Comparison of ENCODE assay signal across 2 cellular contexts in genomic region chr2:107932986-107933385, GRCh38.
A peak's percentile ranks its signal among the peaks of the same experiment; 100 is the strongest.
TF ChIP-seq lines count a peak whose summit lies in the region.

No MANE protein-coding gene starts in this region.

TF ChIP-seq in IMR-90, 13 proteins besides CTCF, POLR2A, EP300 and RAD21:
- TF ChIP-seq CEBPB (IDR thresholded peaks at IDR 0.05; ENCODE audit: low read depth, low read length): no peak
- TF ChIP-seq SMC3 (IDR thresholded peaks at IDR 0.05; ENCODE audit: low read depth, low read length): peak; percentile 34; the same call in 1 of the 2 replicates

TF ChIP-seq in HepG2, 621 proteins besides CTCF, POLR2A, EP300 and RAD21:
- TF ChIP-seq STAG1 (CRISPR knock-in tag; IDR thresholded peaks at IDR 0.05): peak; percentile 63
- no peak for TF ChIP-seq KLF12 (CRISPR knock-in tag; IDR thresholded peaks at IDR 0.05; ENCODE audit: borderline replicate concordance)
TF ChIP-seq in HepG2: peak in this region for 1.
